ENCODE assay signal across 9 cellular contexts in the genomic region with DNA sequence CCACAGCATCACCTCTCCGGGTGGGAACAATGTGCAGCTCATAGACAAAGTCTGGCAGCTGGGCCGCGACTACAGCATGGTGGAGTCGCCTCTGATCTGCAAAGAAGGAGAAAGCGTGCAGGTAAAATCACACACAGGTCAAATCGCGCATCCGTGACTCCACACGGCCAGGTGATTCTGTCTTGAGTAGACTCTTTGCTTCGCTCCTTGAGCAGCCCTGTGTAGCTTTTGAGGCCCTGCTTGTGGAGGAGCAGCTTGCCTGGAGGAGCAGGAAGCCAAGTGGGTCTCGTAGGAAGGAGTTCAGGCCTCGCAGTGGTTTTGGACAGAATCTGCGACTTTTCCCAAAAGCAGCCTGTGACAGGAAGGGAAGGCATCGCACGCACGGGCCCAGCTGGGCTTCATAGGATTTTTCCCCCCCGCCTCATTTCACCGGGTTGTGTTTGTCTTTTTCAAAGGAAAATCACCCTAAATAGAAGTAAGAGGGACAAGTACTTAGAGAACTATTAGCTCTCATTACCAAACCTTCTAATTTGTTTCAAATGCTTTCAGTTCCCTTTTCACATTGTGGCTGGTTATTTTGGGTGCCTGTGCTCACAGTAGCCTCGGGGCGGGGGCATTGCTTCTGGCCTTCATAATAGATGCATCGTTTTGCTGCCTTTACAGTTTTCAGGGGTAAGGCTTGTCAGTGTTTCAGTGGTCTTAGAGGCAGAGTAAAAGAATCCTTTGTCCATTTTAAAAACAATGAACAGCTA.
DNase-seq lines count a peak whose midpoint lies in the region; ATAC-seq and TF ChIP-seq lines count a peak whose summit lies in the region.
"Had no signal": no experiment of that assay in that cellular context is flagged by ENCODE, and none has a peak within 500 bp of the region (broad histone marks: within the 10 kb centered on the region; RNA-seq: fewer than 3 reads in every experiment).

No MANE protein-coding gene starts in this region.

- no peaks in the 10 kb centered on the region for H3K27me3 ChIP-seq in DOHH2 (ENCODE audit: control insufficient read depth, low read length)

- peaks cover 42% of the 10 kb centered on the region for H3F3A ChIP-seq in DOHH2 (ENCODE audit: control insufficient read depth, insufficient read depth)

- peaks cover 70% of the 10 kb centered on the region for H3K4me1 ChIP-seq in DOHH2 (ENCODE audit: control insufficient read depth, low read length)

- H3K27ac ChIP-seq in DOHH2 (ENCODE audit: low read depth, low read length) = peak overlapping the region; percentile 96

- H3K27ac Mint-ChIP-seq in IgD-negative memory B cell = peak overlapping the region; percentile 13 to 80 (median 48)

- DNase-seq in germinal center (ENCODE audit: low spot score) = peak; percentile 84
- no peak for DNase-seq in stimulated activated naive CD4-positive, alpha-beta T cell treated with Interleukin-2 at 50 U/mL for 16 hours (lab: John Stamatoyannopoulos, UW)
- DNase-seq in activated CD4-positive, CD25-positive, alpha-beta regulatory T cell (lab: John Stamatoyannopoulos, UW) = no peak
- DNase-seq in OCI-M2 (lab: John Stamatoyannopoulos, UW; ENCODE audit: unreplicated experiment) = no peak
- no peak for DNase-seq in HK-2 (ENCODE audit: unreplicated experiment)
- DNase-seq: CD4-positive, CD25-positive, alpha-beta regulatory T cell had no signal

- peak overlapping the region; percentile 7 to 90 (median 64) for H3K4me3 Mint-ChIP-seq in IgD-negative memory B cell
- H3K4me3 Mint-ChIP-seq: CD4-positive, CD25-positive, alpha-beta regulatory T cell had no signal

- ATAC-seq in GM21381 (IDR thresholded peaks at IDR 0.05; ENCODE audit: unreplicated experiment) = peak; percentile 82

- H3K36me3 Mint-ChIP-seq in IgD-negative memory B cell = peaks cover 22% of the 10 kb centered on the region

- H3K4me2 ChIP-seq in DOHH2 (ENCODE audit: low read length) = peak overlapping the region; percentile 67

- TF ChIP-seq CTCF in DOHH2 (IDR thresholded peaks at IDR 0.05; ENCODE audit: low read depth, low read length, poor library complexity, severe bottlenecking) = no peak

- H3K9me2 ChIP-seq in DOHH2 (replicated peaks; ENCODE audit: control insufficient read depth, low read length) = no peaks in the 10 kb centered on the region

- peak overlapping the region; percentile 62 for H3K4me3 ChIP-seq in DOHH2 (ENCODE audit: low read length)

- H3K9me3 ChIP-seq in DOHH2 (ENCODE audit: control insufficient read depth, insufficient read depth, low read length) = no peaks in the 10 kb centered on the region

- H4K20me1 ChIP-seq in DOHH2 (ENCODE audit: control insufficient read depth, insufficient read depth, low read depth, low read length) = no peaks in the 10 kb centered on the region

- peaks cover 95% of the 10 kb centered on the region for H3K36me3 ChIP-seq in DOHH2 (ENCODE audit: control insufficient read depth, low read length)

- no peaks in the 10 kb centered on the region for H3K9me3 Mint-ChIP-seq in IgD-negative memory B cell
- H3K9me3 Mint-ChIP-seq: CD4-positive, CD25-positive, alpha-beta regulatory T cell had no signal

- peaks cover 37% of the 10 kb centered on the region for H3K79me2 ChIP-seq in DOHH2 (ENCODE audit: control insufficient read depth, low read length)

- H3K4me1 Mint-ChIP-seq in IgD-negative memory B cell = peaks cover 26 to 34% (median 32%) of the 10 kb centered on the region in 3 donors

- H3K27me3 Mint-ChIP-seq in IgD-negative memory B cell = peaks cover 2% of the 10 kb centered on the region
- H3K27me3 Mint-ChIP-seq: CD4-positive, CD25-positive, alpha-beta regulatory T cell had no signal
